18 cellular contexts compared by ENCODE assay signal in the genomic region with DNA sequence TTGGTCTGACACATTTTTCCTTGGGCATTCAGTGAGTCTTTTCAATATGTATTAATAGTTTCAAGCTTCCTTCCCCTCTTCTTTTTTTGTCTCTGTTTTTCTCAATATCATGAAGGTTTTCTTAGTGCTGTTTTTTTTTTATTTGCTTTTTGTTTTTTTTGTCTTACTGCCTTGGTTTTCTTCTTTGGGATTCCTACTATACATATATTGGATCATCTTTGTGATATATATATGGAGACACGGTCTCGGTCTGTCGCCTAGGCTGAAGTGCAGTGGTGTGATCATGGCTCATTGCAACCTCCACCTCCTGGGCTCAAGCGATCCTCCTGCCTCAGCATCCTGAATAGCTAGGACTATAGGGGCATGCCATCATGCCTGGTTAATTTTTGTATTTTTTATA. TPM values are rescaled to one million over a fixed set of nuclear protein-coding genes. Genes with fewer than 3 reads are reported as not detected.
DNase-seq lines count a peak whose midpoint lies in the region; ATAC-seq and TF ChIP-seq lines count a peak whose summit lies in the region.
"Had no signal": no experiment of that assay in that cellular context is flagged by ENCODE, and none has a peak within 500 bp of the region (broad histone marks: within the 10 kb centered on the region; RNA-seq: fewer than 3 reads in every experiment).

No MANE protein-coding gene starts in this region.

- no peaks in the 10 kb centered on the region for H3K27me3 Mint-ChIP-seq in Caco-2 (ENCODE audit: insufficient read depth, unreplicated experiment)
- no peaks in the 10 kb centered on the region for H3K27me3 Mint-ChIP-seq in dendritic cell treated with granulocyte-macrophage colony-stimulating factor and Interleukin-4, amounts not matched to agents 40 ng/mL and 50 ng/mL, for 4 days

- no peaks in the 10 kb centered on the region for H3K36me3 ChIP-seq in Caco-2 (ENCODE audit: control insufficient read depth, insufficient read depth, low read length)
- peaks cover 7% of the 10 kb centered on the region; the same call in 1 of the 2 replicates for H3K36me3 ChIP-seq in RWPE2 (ENCODE audit: low read depth)
- peaks cover 0 to 3% of the 10 kb centered on the region in 2 experiments for H3K36me3 ChIP-seq in trophoblast cell (ENCODE audit: control insufficient read depth in 1 of 2, insufficient read depth in 2 of 2, low read length in 2 of 2)
- H3K36me3 ChIP-seq: ascending aorta, BE2C had no signal

- H3K4ac ChIP-seq in trophoblast cell (ENCODE audit: low read depth, low read length) = peak overlapping the region; percentile 77

- H3K18ac ChIP-seq in trophoblast cell (ENCODE audit: low read length) = no peak overlapping the region

- CTCF ChIA-PET in Caco-2 (lab: Charles Lee) = interaction anchor here (1.2 to 1.4 kb wide), 3 partner anchors 11 to 249 kb away, joined by 3 to 8 read pairs (median 3); partner anchors contain the start of gene NCOA3

- no peak overlapping the region for H3K14ac ChIP-seq in trophoblast cell (ENCODE audit: low read length)

- H3K9me3 ChIP-seq in Caco-2 (no peaks in the 10 kb centered on the region), RWPE2 (ENCODE audit: severe bottlenecking) (no peaks in the 10 kb centered on the region), trophoblast cell (ENCODE audit: insufficient read depth, low read depth, low read length) (no peaks in the 10 kb centered on the region)
- H3K9me3 ChIP-seq: ascending aorta, BE2C, mucosa of descending colon had no signal

- no peak overlapping the region for H4K12ac ChIP-seq in trophoblast cell (ENCODE audit: low read depth, low read length)

- H4K91ac ChIP-seq in trophoblast cell (ENCODE audit: low read depth, low read length) = no peak overlapping the region

- no peak overlapping the region for H2AK5ac ChIP-seq in trophoblast cell (ENCODE audit: low read length)

- H3K9me3 Mint-ChIP-seq in Caco-2 (ENCODE audit: unreplicated experiment) = no peaks in the 10 kb centered on the region
- H3K9me3 Mint-ChIP-seq in dendritic cell treated with granulocyte-macrophage colony-stimulating factor and Interleukin-4, amounts not matched to agents 40 ng/mL and 50 ng/mL, for 4 days = no peaks in the 10 kb centered on the region

- no peaks in the 10 kb centered on the region for H3K79me1 ChIP-seq in trophoblast cell (ENCODE audit: low read length)

- H3K4me3 ChIP-seq in Caco-2 (ENCODE audit: low read depth, low read length) (no peak overlapping the region), RWPE2 (ENCODE audit: severe bottlenecking) (no peak overlapping the region), trophoblast cell (ENCODE audit: low read depth, low read length) (no peak overlapping the region)
- H3K4me3 ChIP-seq: ascending aorta, mucosa of descending colon, SK-N-MC had no signal

- no peak overlapping the region for H3K4me3 Mint-ChIP-seq in Caco-2 (ENCODE audit: unreplicated experiment)
- no peak overlapping the region for H3K4me3 Mint-ChIP-seq in dendritic cell treated with granulocyte-macrophage colony-stimulating factor and Interleukin-4, amounts not matched to agents 40 ng/mL and 50 ng/mL, for 4 days

- no peak overlapping the region for H2BK12ac ChIP-seq in trophoblast cell (ENCODE audit: low read length)

- H3K4me1 Mint-ChIP-seq in Caco-2 (ENCODE audit: low read depth, unreplicated experiment) = peaks cover 30% of the 10 kb centered on the region
- H3K4me1 Mint-ChIP-seq in dendritic cell treated with granulocyte-macrophage colony-stimulating factor and Interleukin-4, amounts not matched to agents 40 ng/mL and 50 ng/mL, for 4 days (ENCODE audit: low read depth) = peaks cover 34% of the 10 kb centered on the region

- DNase-seq in Caco-2 (no peak), RWPE2 (ENCODE audit: low spot score) (no peak), trophoblast cell (peak in 1 of 2 donors; percentile 33), CD1c-positive myeloid dendritic cell (ENCODE audit: extremely low spot score) (no peak), NCI-H1048 (lab: John Stamatoyannopoulos, UW) (no peak)
- DNase-seq: activated CD8-positive, alpha-beta memory T cell treated with anti-CD3 and anti-CD28 coated beads for 24 hours; activated effector memory CD4-positive, alpha-beta T cell treated with Interleukin-2 at 50 U/mL for 16 hours; BE2C; DMS53; foreskin melanocyte; mucosa of descending colon; NCI-H1417; occipital lobe had no signal

- peaks cover 19% of the 10 kb centered on the region for H3K36me3 Mint-ChIP-seq in Caco-2 (ENCODE audit: insufficient read depth, unreplicated experiment)
- H3K36me3 Mint-ChIP-seq in dendritic cell treated with granulocyte-macrophage colony-stimulating factor and Interleukin-4, amounts not matched to agents 40 ng/mL and 50 ng/mL, for 4 days (ENCODE audit: low read depth) = peaks cover 47% of the 10 kb centered on the region

- peaks cover 13% of the 10 kb centered on the region for H3K4me1 ChIP-seq in Caco-2
- peaks cover 36% of the 10 kb centered on the region for H3K4me1 ChIP-seq in RWPE2 (ENCODE audit: insufficient read depth, poor library complexity, severe bottlenecking)
- peaks cover 3 to 7% of the 10 kb centered on the region in 2 experiments for H3K4me1 ChIP-seq in trophoblast cell (ENCODE audit: control insufficient read depth in 1 of 2, insufficient read depth in 2 of 2, low read length in 2 of 2)
- H3K4me1 ChIP-seq: BE2C had no signal

- no TSS peak for BruUV-seq in Caco-2 (replicated peaks; lab: Mats Ljungman, UMichigan)

- TF ChIP-seq CTCF in Caco-2 (IDR thresholded peaks at IDR 0.05; ENCODE audit: insufficient read depth in 1 of 2, low read depth in 1 of 2, low read length in 1 of 2, severe bottlenecking in 1 of 2, unreplicated experiment in 1 of 2) (no peak), RWPE2 (IDR thresholded peaks at IDR 0.05; ENCODE audit: poor library complexity, severe bottlenecking) (no peak)

- H4K8ac ChIP-seq in trophoblast cell (ENCODE audit: low read depth, low read length) = no peak overlapping the region

- intact Hi-C loops in Caco-2 (cut with micrococcal nuclease; ENCODE audit: unreplicated experiment) = no loop called here
- intact Hi-C loops in dendritic cell treated with granulocyte-macrophage colony-stimulating factor and Interleukin-4, amounts not matched to agents 40 ng/mL and 50 ng/mL, for 4 days (cut with micrococcal nuclease) = no loop called here

- ATAC-seq in RWPE2 (ENCODE audit: low read depth) = no peak
- no peak for ATAC-seq in GM18505 (IDR thresholded peaks at IDR 0.05; ENCODE audit: unreplicated experiment)
- ATAC-seq: mucosa of descending colon, sciatic nerve had no signal

- peak overlapping the region; percentile 21 for H3K27ac ChIP-seq in RWPE2 (ENCODE audit: poor library complexity, severe bottlenecking)
- H3K27ac ChIP-seq in trophoblast cell (ENCODE audit: low read depth, low read length) = no peak overlapping the region
- H3K27ac ChIP-seq: ascending aorta had no signal

- H3K4me2 ChIP-seq in trophoblast cell (ENCODE audit: low read length) = no peak overlapping the region

- no peak overlapping the region for H3K23ac ChIP-seq in trophoblast cell (ENCODE audit: low read length)

- POLR2A ChIA-PET in Caco-2 (lab: Charles Lee) = interaction anchor here (0.6 kb wide), 1 partner anchor 13 kb away, joined by 8 read pairs; no protein-coding TSS in a partner anchor

- H2BK5ac ChIP-seq in trophoblast cell (ENCODE audit: low read depth, low read length, poor library complexity) = no peak overlapping the region

- H2BK120ac ChIP-seq in trophoblast cell (ENCODE audit: insufficient read depth, low read length, poor library complexity) = no peak overlapping the region

- H3K27me3 ChIP-seq in Caco-2 (replicated peaks; ENCODE audit: control insufficient read depth, insufficient read depth, low read length) (no peaks in the 10 kb centered on the region), RWPE2 (ENCODE audit: insufficient read depth, poor library complexity, severe bottlenecking) (no peaks in the 10 kb centered on the region), trophoblast cell (ENCODE audit: insufficient read depth, low read length) (no peaks in the 10 kb centered on the region)
- H3K27me3 ChIP-seq: ascending aorta, BE2C had no signal

- no peak overlapping the region for H2AFZ ChIP-seq in trophoblast cell (ENCODE audit: insufficient read depth, low read length, poor library complexity)

- peaks cover 1% of the 10 kb centered on the region for H3K79me2 ChIP-seq in trophoblast cell (ENCODE audit: control insufficient read depth, insufficient read depth, low read length, poor library complexity)

- H3K9ac ChIP-seq in trophoblast cell (ENCODE audit: low read length) = no peak overlapping the region

- TF ChIP-seq POLR2A in GM18505 (IDR thresholded peaks at IDR 0.05; ENCODE audit: borderline replicate concordance, extremely low read depth, insufficient read depth, insufficient read length) = no peak

- WGBS in trophoblast cell (ENCODE audit: extremely low coverage, insufficient coverage, insufficient read length) = no CpG with 5 or more reads among the region's 4 CpGs

- H3K27ac Mint-ChIP-seq in Caco-2 (ENCODE audit: unreplicated experiment) = peak overlapping the region; percentile 65
- H3K27ac Mint-ChIP-seq in dendritic cell treated with granulocyte-macrophage colony-stimulating factor and Interleukin-4, amounts not matched to agents 40 ng/mL and 50 ng/mL, for 4 days = peak overlapping the region; percentile 20

RNA-seq across cellular contexts. Expression of gene NCOA3, which starts 43.8 kb away (rescaled TPM):
- 96.7 and 97.3 TPM in 2 replicates for total RNA-seq in Caco-2 (2022)
- polyA plus RNA-seq in trophoblast cell (2013) = 189 and 191 TPM in 2 replicates
